Comparison of ENCODE assay signal across 11 cellular contexts in the genomic region with DNA sequence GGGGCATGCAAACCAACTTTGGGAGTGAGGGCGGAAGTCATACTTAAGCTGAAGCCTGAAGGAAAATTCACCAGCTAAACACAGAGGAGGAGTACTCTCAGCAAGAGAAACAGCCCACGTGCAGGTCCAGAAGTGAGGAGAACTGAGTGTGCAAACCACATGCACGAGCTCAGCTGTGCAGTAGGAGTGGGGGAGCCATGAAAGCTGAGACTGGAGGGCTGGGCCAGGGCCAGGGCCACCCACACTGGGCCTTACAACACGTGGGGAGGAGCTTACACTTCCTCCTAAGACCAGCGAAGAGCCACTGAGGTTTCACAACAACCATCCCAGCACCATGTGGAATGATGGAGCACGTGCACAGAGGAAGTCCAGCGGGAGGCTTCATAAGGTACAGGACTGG. TPM values are rescaled to one million over a fixed set of nuclear protein-coding genes. Genes with fewer than 3 reads are reported as not detected.
DNase-seq lines count a peak whose midpoint lies in the region; ATAC-seq, FAIRE-seq and TF ChIP-seq lines count a peak whose summit lies in the region.
"Had no signal": no experiment of that assay in that cellular context is flagged by ENCODE, and none has a peak within 500 bp of the region (broad histone marks: within the 10 kb centered on the region; RNA-seq: fewer than 3 reads in every experiment).

No MANE protein-coding gene starts in this region.

- no peak for FAIRE-seq in D721Med (lab: Jason Lieb, UNC)

- no peak overlapping the region for H3K4me3 ChIP-seq in GM12865 (ENCODE audit: low read depth, low read length)
- H3K4me3 ChIP-seq in fibroblast of mammary gland (ENCODE audit: control insufficient read depth, low read depth, low read length): no peak overlapping the region

- TF ChIP-seq CTCF in GM12865 (IDR thresholded peaks at IDR 0.05; ENCODE audit: insufficient read depth, low read depth, low read length, missing control alignments): no peak
- TF ChIP-seq CTCF in fibroblast of mammary gland (conservative IDR thresholded peaks at IDR 0.05; ENCODE audit: control insufficient read depth, insufficient read depth, low read depth, low read length): no peak
- TF ChIP-seq CTCF in D721Med (IDR thresholded peaks at IDR 0.05; ENCODE audit: insufficient read depth, missing control alignments): no peak

- POLR2A ChIA-PET in HEK293T (lab: Yijun Ruan, JAX): interaction anchor here (1.2 to 1.3 kb wide), 2 partner anchors 9 to 29 kb away, joined by 3 read pairs; a partner anchor contains a TSS

- ATAC-seq in HG03460 (IDR thresholded peaks at IDR 0.05; ENCODE audit: unreplicated experiment) (no peak), GM21786 (IDR thresholded peaks at IDR 0.05; ENCODE audit: unreplicated experiment) (no peak)
- ATAC-seq: activated naive CD4-positive, alpha-beta T cell treated with anti-CD3 and anti-CD28 coated beads, Interleukin-2, amount 50 U/mL, for 72 hours had no signal

- intact Hi-C loops in posterior vena cava (cut with DNase I): no loop called here

- CTCF ChIA-PET in HEK293T (lab: Yijun Ruan, JAX): no interaction called here

- peak; percentile 29 for DNase-seq in GM12865 (ENCODE audit: low read depth)
- DNase-seq in NOMO-1 treated with dmso at 0.1 percent for 144 hours (lab: John Stamatoyannopoulos, UW; ENCODE audit: unreplicated experiment): peak; percentile 66
- peak; percentile 82 for DNase-seq in fibroblast of mammary gland (ENCODE audit: low read depth)
- peak; percentile 46 for DNase-seq in posterior vena cava (ENCODE audit: low spot score)
- DNase-seq in D721Med (ENCODE audit: insufficient read length, low spot score): no peak
- no peak for DNase-seq in HEK293T (ENCODE audit: extremely low spot score)
- DNase-seq: stimulated activated CD4-positive, alpha-beta T cell treated with anti-CD3 and anti-CD28 coated beads, Interleukin-2, amount 100 ng/mL, for 48 hours; T-helper 2 cell had no signal

TF ChIP-seq in HEK293T, 16 proteins besides CTCF, POLR2A, EP300 and RAD21:
- TF ChIP-seq BHLHE40 (IDR thresholded peaks at IDR 0.05; ENCODE audit: borderline replicate concordance) (no peak), ZNF384 (IDR thresholded peaks at IDR 0.05) (no peak), FOXM1 (IDR thresholded peaks at IDR 0.05; ENCODE audit: borderline replicate concordance) (no peak), FOXA1 (IDR thresholded peaks at IDR 0.05) (no peak), HDGF (IDR thresholded peaks at IDR 0.05; ENCODE audit: borderline replicate concordance) (no peak), NFRKB (IDR thresholded peaks at IDR 0.05) (no peak), L3MBTL2 (conservative IDR thresholded peaks at IDR 0.05) (no peak; the same call in 1 of the 2 replicates), ELF4 (IDR thresholded peaks at IDR 0.05) (no peak)

RNA-seq across cellular contexts. Expression of a gene that starts 9.3 kb away (rescaled TPM):
- total RNA-seq in posterior vena cava: under 1 TPM; 0.33 to 0.97 TPM

Comparison
In these comparisons a context has a peak if more than half of its experiments do, and no peak if none do; other contexts are left out.
1. DNase-seq: peak in GM12865 (single experiment), NOMO-1 treated with dmso at 0.1 percent for 144 hours (single experiment), fibroblast of mammary gland (single experiment) and posterior vena cava (single experiment); none in D721Med (single experiment) and HEK293T (single experiment).